Comparison of ENCODE assay signal across 8 cellular contexts in genomic region chr17:28743243-28744103, GRCh38. TPM values are rescaled to one million over a fixed set of nuclear protein-coding genes. Genes with fewer than 3 reads are reported as not detected.
DNase-seq lines count a peak whose midpoint lies in the region; TF ChIP-seq lines count a peak whose summit lies in the region.

Gene TRAF4, plus strand, starts transcription at chr17:28744011. Its CDS starts 102 bp downstream, at chr17:28744113.

- peak within 1 kb of the TSS; percentile 39 for H3K4ac ChIP-seq in H9 (ENCODE audit: low read depth, low read length)

- intact Hi-C loops in tibial artery (cut with DNase I; ENCODE audit: low total_unique reads) = loop anchor here (2.0 to 10.0 kb wide), 2 partner anchors 15 to 61 kb away; partner anchors contain the start of gene NEK8

- H3K27ac Mint-ChIP-seq in H9 = peak within 1 kb of the TSS; percentile 95 to 98 (median 97)
- H3K27ac Mint-ChIP-seq in activated naive CD4-positive, alpha-beta T cell treated with anti-CD3 and anti-CD28 coated beads, Interleukin-2, amount 50 U/mL, for 24 hours = peak within 1 kb of the TSS; percentile 94

- H3K36me3 ChIP-seq in MM.1S (replicated peaks; ENCODE audit: insufficient read depth, low read length) = no peaks in the 10 kb centered on the region
- peaks cover 27% of the 10 kb centered on the region for H3K36me3 ChIP-seq in SK-N-MC (ENCODE audit: insufficient read depth, low read length)
- peaks cover 0 to 11% (median 11%) of the 10 kb centered on the region in 3 donors for H3K36me3 ChIP-seq in tibial artery

- no peaks in the 10 kb centered on the region for H4K20me1 ChIP-seq in H9 (ENCODE audit: control insufficient read depth, insufficient read depth, insufficient read length)
- H4K20me1 ChIP-seq in MM.1S (ENCODE audit: insufficient read depth, low read length) = no peaks in the 10 kb centered on the region

- in situ Hi-C loops in G401 (cut with HindIII; ENCODE audit: low sequenced_read_pairs) = no loop called here

- H3K23ac ChIP-seq in H9 (ENCODE audit: insufficient read length, low read depth, low read length) = no peak within 1 kb of the TSS

- H2BK5ac ChIP-seq in H9 (ENCODE audit: insufficient read length, low read length) = peak within 1 kb of the TSS; percentile 45

- H3K9me3 ChIP-seq in H9 (ENCODE audit: control insufficient read depth, low read depth, low read length) (no peaks in the 10 kb centered on the region), MM.1S (replicated peaks; ENCODE audit: insufficient read depth, low read length) (no peaks in the 10 kb centered on the region), SK-N-MC (ENCODE audit: low read depth, low read length) (no peaks in the 10 kb centered on the region), tibial artery (no peaks in the 10 kb centered on the region)

- no CpG with 5 or more reads among the region's 70 CpGs for WGBS in H9 (ENCODE audit: extremely low coverage, insufficient read length, low lambda C conversion rate)

- H3K9me2 ChIP-seq in MM.1S (replicated peaks; ENCODE audit: insufficient read depth, low read length) = no peaks in the 10 kb centered on the region

- H3K9ac ChIP-seq in H9 (ENCODE audit: extremely low read depth, insufficient read length, low read length) = peak within 1 kb of the TSS; percentile 95
- H3K9ac ChIP-seq in MM.1S (ENCODE audit: low read length) = peak within 1 kb of the TSS; percentile 73
- peak within 1 kb of the TSS; percentile 80 for H3K9ac ChIP-seq in SK-N-MC (ENCODE audit: insufficient read length)

- H3K18ac ChIP-seq in H9 (ENCODE audit: insufficient read length, low read depth, low read length) = peak within 1 kb of the TSS; percentile 98

- H3K27ac ChIP-seq in H9 (ENCODE audit: insufficient read length, low read depth, low read length) (peak within 1 kb of the TSS; percentile 61), MM.1S (ENCODE audit: low read length) (peak within 1 kb of the TSS; percentile 64), SK-N-MC (peak within 1 kb of the TSS; percentile 70), tibial artery (peak within 1 kb of the TSS; percentile 81 to 83)

- peaks cover 5% of the 10 kb centered on the region; the same call in 1 of the 2 replicates for H3K4me1 ChIP-seq in H9 (ENCODE audit: insufficient read depth, low read length)
- peaks cover 25% of the 10 kb centered on the region for H3K4me1 ChIP-seq in MM.1S (ENCODE audit: low read length)
- H3K4me1 ChIP-seq in tibial artery = peaks cover 0 to 66% (median 44%) of the 10 kb centered on the region in 4 donors

- H3K4me2 ChIP-seq in H9 (ENCODE audit: insufficient read depth, insufficient read length, low read length) (peak within 1 kb of the TSS; percentile 84), MM.1S (ENCODE audit: low read depth, low read length) (peak within 1 kb of the TSS; percentile 90)

- H3K27me3 ChIP-seq in H9 (ENCODE audit: insufficient read depth, low read length) (no peaks in the 10 kb centered on the region), MM.1S (replicated peaks; ENCODE audit: insufficient read depth, low read length) (no peaks in the 10 kb centered on the region), tibial artery (no peaks in the 10 kb centered on the region)

- no peak within 1 kb of the TSS for H2BK20ac ChIP-seq in H9 (ENCODE audit: low read depth, low read length, poor library complexity, severe bottlenecking)

- H4K91ac ChIP-seq in H9 (ENCODE audit: insufficient read length, low read depth, low read length) = peak within 1 kb of the TSS; percentile 82

- H2AK5ac ChIP-seq in H9 (ENCODE audit: insufficient read length, low read length) = no peak within 1 kb of the TSS

- H3K4me3 ChIP-seq in MM.1S (ENCODE audit: low read length) (peak within 1 kb of the TSS; percentile 81), SK-N-MC (peak within 1 kb of the TSS; percentile 85), tibial artery (peak within 1 kb of the TSS; percentile 63 to 73)

- no peak within 1 kb of the TSS for H3K56ac ChIP-seq in H9 (ENCODE audit: insufficient read length, low read depth, low read length)

- H3K27me3 Mint-ChIP-seq in H9 (ENCODE audit: low read depth) = no peaks in the 10 kb centered on the region; the same call in none of the 2 replicates
- H3K27me3 Mint-ChIP-seq in activated naive CD4-positive, alpha-beta T cell treated with anti-CD3 and anti-CD28 coated beads, Interleukin-2, amount 50 U/mL, for 24 hours = no peaks in the 10 kb centered on the region

- no peak within 1 kb of the TSS for H2AFZ ChIP-seq in H9 (ENCODE audit: low read length)
- peak within 1 kb of the TSS; percentile 32 for H2AFZ ChIP-seq in MM.1S (ENCODE audit: low read length)

- TF ChIP-seq CTCF in H9 (conservative IDR thresholded peaks at IDR 0.05) = no peak
- no peak for TF ChIP-seq CTCF in MM.1S (IDR thresholded peaks at IDR 0.05; ENCODE audit: low read length)
- peak in 1 of 2 experiments; percentile 41 for TF ChIP-seq CTCF in tibial artery (IDR thresholded peaks at IDR 0.05)

- peaks cover 23 to 57% (median 34%) of the 10 kb centered on the region in 3 experiments; a peak in 6 of 7 replicates for H3K36me3 Mint-ChIP-seq in H9 (ENCODE audit: insufficient read depth in 1 of 3, low read depth in 3 of 3)
- peaks cover 3% of the 10 kb centered on the region for H3K36me3 Mint-ChIP-seq in activated naive CD4-positive, alpha-beta T cell treated with anti-CD3 and anti-CD28 coated beads, Interleukin-2, amount 50 U/mL, for 24 hours

- H3K4me1 Mint-ChIP-seq in H9 = peaks cover 10 to 30% of the 10 kb centered on the region in 2 experiments
- H3K4me1 Mint-ChIP-seq in activated naive CD4-positive, alpha-beta T cell treated with anti-CD3 and anti-CD28 coated beads, Interleukin-2, amount 50 U/mL, for 24 hours = peaks cover 15% of the 10 kb centered on the region

- peaks cover 11% of the 10 kb centered on the region for H3F3A ChIP-seq in MM.1S (ENCODE audit: insufficient read depth, low read length)

- H2BK120ac ChIP-seq in H9 (ENCODE audit: low read depth, low read length, poor library complexity, severe bottlenecking) = peak within 1 kb of the TSS; percentile 93

- H3K79me1 ChIP-seq in H9 (ENCODE audit: insufficient read depth, low read depth, low read length, poor library complexity, severe bottlenecking) = no peaks in the 10 kb centered on the region

- peak within 1 kb of the TSS; percentile 87 to 93 for H3K4me3 Mint-ChIP-seq in H9
- peak within 1 kb of the TSS; percentile 92 for H3K4me3 Mint-ChIP-seq in activated naive CD4-positive, alpha-beta T cell treated with anti-CD3 and anti-CD28 coated beads, Interleukin-2, amount 50 U/mL, for 24 hours

- H4K8ac ChIP-seq in H9 (replicated peaks; ENCODE audit: insufficient read length, low read depth, low read length) = peak within 1 kb of the TSS; percentile 20

- H2BK15ac ChIP-seq in H9 (ENCODE audit: low read depth, low read length) = peak within 1 kb of the TSS; percentile 62

- H3K14ac ChIP-seq in H9 (ENCODE audit: insufficient read depth, low read length) = peak within 1 kb of the TSS; percentile 100

- peak within 1 kb of the TSS; percentile 15 for H2BK12ac ChIP-seq in H9 (ENCODE audit: insufficient read length, low read depth, low read length)

- H4K5ac ChIP-seq in H9 (ENCODE audit: insufficient read length, low read depth, low read length) = peak within 1 kb of the TSS; percentile 24

- no peaks in the 10 kb centered on the region for H3K9me3 Mint-ChIP-seq in H9
- no peaks in the 10 kb centered on the region for H3K9me3 Mint-ChIP-seq in activated naive CD4-positive, alpha-beta T cell treated with anti-CD3 and anti-CD28 coated beads, Interleukin-2, amount 50 U/mL, for 24 hours

- peaks cover 15% of the 10 kb centered on the region for H3K23me2 ChIP-seq in H9 (ENCODE audit: insufficient read length, low read depth, low read length, poor library complexity, severe bottlenecking)

- DNase-seq in G401 (ENCODE audit: low spot score) = peak; percentile 78
- peak; percentile 98 for DNase-seq in H9
- peak; percentile 87 for DNase-seq in MM.1S
- no peak for DNase-seq in SK-N-MC (ENCODE audit: low read depth, low spot score)
- DNase-seq in globus pallidus (ENCODE audit: low spot score) = peak; percentile 83
- DNase-seq in non-pigmented ciliary epithelial cell (ENCODE audit: low read depth) = peak; percentile 78
- DNase-seq in tibial artery = peak; percentile 77 to 88

- H3T11ph ChIP-seq in H9 (ENCODE audit: low read length) = peak within 1 kb of the TSS; percentile 92

- H3K79me2 ChIP-seq in H9 (ENCODE audit: insufficient read depth, low read length) (peaks cover 16% of the 10 kb centered on the region; the same call in 1 of the 2 replicates), MM.1S (ENCODE audit: low read length) (peaks cover 38% of the 10 kb centered on the region)

RNA-seq across cellular contexts. Expression of gene TRAF4, which starts in this region (rescaled TPM):
- total RNA-seq in G401 (2014; rRNA removed; shearing (Covaris generic)) = 51.8 and 69.0 TPM in 2 replicates
- 227 and 237 TPM in 2 replicates for total RNA-seq in H9 (2021)
